In the genomic region with DNA sequence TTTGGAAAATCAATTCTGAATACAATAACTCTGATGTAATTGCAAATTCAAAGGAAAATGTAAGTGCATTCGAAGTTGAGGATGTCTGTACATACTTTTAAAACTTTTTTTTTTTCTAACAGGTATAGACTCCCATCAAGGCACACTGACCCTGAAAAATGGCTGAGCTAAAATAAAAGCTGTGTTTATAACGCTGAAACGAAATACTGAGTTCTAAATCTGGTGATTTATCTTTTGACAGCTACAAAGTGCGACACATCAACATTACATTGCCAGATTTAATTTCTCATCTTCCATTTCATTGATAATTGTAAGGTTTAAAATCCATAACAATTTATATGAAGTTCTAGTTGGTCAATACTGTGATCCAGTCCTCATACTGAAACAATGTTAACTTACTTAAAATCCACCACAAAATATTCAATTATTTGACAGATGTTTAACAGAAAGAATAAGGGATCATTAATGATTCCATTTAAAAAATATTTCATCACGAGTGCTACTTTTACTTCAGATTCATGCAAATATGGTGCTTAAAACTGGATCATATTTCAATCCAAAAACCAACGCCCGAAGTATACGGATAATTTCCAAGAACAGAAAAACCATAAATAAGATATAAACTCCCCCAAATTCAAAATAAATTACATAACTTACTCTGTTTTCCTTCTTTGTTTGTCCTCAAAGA, we compare ENCODE assay signal across 1 cellular context.
TF ChIP-seq lines count a peak whose summit lies in the region.

No MANE protein-coding gene starts in this region.

TF ChIP-seq in HEK293T, 16 proteins besides CTCF, POLR2A, EP300 and RAD21:
- TF ChIP-seq, protein P1, sequence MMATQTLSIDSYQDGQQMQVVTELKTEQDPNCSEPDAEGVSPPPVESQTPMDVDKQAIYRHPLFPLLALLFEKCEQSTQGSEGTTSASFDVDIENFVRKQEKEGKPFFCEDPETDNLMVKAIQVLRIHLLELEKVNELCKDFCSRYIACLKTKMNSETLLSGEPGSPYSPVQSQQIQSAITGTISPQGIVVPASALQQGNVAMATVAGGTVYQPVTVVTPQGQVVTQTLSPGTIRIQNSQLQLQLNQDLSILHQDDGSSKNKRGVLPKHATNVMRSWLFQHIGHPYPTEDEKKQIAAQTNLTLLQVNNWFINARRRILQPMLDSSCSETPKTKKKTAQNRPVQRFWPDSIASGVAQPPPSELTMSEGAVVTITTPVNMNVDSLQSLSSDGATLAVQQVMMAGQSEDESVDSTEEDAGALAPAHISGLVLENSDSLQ (IDR thresholded peaks at IDR 0.05), result peak; percentile 68
- TF ChIP-seq TARDBP (IDR thresholded peaks at IDR 0.05) (no peak), SP1 (IDR thresholded peaks at IDR 0.05) (no peak), NFRKB (IDR thresholded peaks at IDR 0.05) (no peak), ARNT (IDR thresholded peaks at IDR 0.05) (no peak), HDGF (IDR thresholded peaks at IDR 0.05; ENCODE audit: borderline replicate concordance) (no peak)
